Comparison of ENCODE assay signal across 13 cellular contexts in genomic region chr5:149617760-149618306, GRCh38. TPM values are rescaled to one million over a fixed set of nuclear protein-coding genes. Genes with fewer than 3 reads are reported as not detected.
DNase-seq lines count a peak whose midpoint lies in the region; ATAC-seq and TF ChIP-seq lines count a peak whose summit lies in the region.
"Had no signal": no experiment of that assay in that cellular context is flagged by ENCODE, and none has a peak within 500 bp of the region (broad histone marks: within the 10 kb centered on the region; RNA-seq: fewer than 3 reads in every experiment).

No MANE protein-coding gene starts in this region.

- H3K27ac Mint-ChIP-seq in activated B cell treated with CpG ODN at 0.5 μM for 24 hours: peak overlapping the region; percentile 87
- H3K27ac Mint-ChIP-seq in naive B cell: peak overlapping the region in 3 of 6 donors; percentile 27 to 87 (median 73)
- H3K27ac Mint-ChIP-seq in effector memory CD8-positive, alpha-beta T cell: no peak overlapping the region
- H3K27ac Mint-ChIP-seq: CD4-positive, CD25-positive, alpha-beta regulatory T cell; stimulated activated naive CD8-positive, alpha-beta T cell treated with anti-CD3 and anti-CD28 coated beads, Interleukin-15, Interleukin-2, amounts not matched to agents 100 ng/mL and 50 ng/mL, for 24 hours had no signal

- no peak overlapping the region for H3K27ac ChIP-seq in A673 (ENCODE audit: low read depth, low read length, poor library complexity, severe bottlenecking)
- H3K27ac ChIP-seq: WERI-Rb-1 had no signal

- intact Hi-C loops in activated B cell treated with CpG ODN at 0.5 μM for 24 hours (cut with micrococcal nuclease) (loop anchor here (1.0 to 2.0 kb wide), 6 partner anchors 12 to 301 kb away; partner anchors contain the start of gene ARHGEF37), A673 (cut with micrococcal nuclease; ENCODE audit: unreplicated experiment) (loop anchor here (5.0 kb wide), 1 partner anchor 176 kb away; no protein-coding TSS in a partner anchor)

- H3K4me3 ChIP-seq in GM12865 (ENCODE audit: low read depth, low read length) (peak overlapping the region; percentile 31), A673 (ENCODE audit: low read depth, low read length, poor library complexity, severe bottlenecking) (no peak overlapping the region)
- H3K4me3 ChIP-seq: lung had no signal

- no peaks in the 10 kb centered on the region for H3K27me3 ChIP-seq in A673 (replicated peaks; ENCODE audit: insufficient read depth, low read depth, low read length, poor library complexity)

- no peaks in the 10 kb centered on the region for H3K9me3 ChIP-seq in A673 (ENCODE audit: low read depth, low read length, poor library complexity, severe bottlenecking)

- TF ChIP-seq CTCF in GM12865 (IDR thresholded peaks at IDR 0.05; ENCODE audit: insufficient read depth, low read depth, low read length, missing control alignments) (no peak), activated B cell treated with CpG ODN at 0.5 μM for 24 hours (IDR thresholded peaks at IDR 0.05) (no peak), A673 (conservative IDR thresholded peaks at IDR 0.05; ENCODE audit: low read depth, low read length) (no peak)

- ATAC-seq in HG02885 (IDR thresholded peaks at IDR 0.05; ENCODE audit: poor library complexity, unreplicated experiment) (peak; percentile 32), activated B cell treated with CpG ODN at 0.5 μM for 24 hours (ENCODE audit: low read depth) (peak; percentile 76), naive B cell (ENCODE audit: low read depth in 2 of 2) (peak; percentile 35 to 68)
- no peak for ATAC-seq in effector memory CD8-positive, alpha-beta T cell (replicated peaks)

- H3K9me3 Mint-ChIP-seq in activated B cell treated with CpG ODN at 0.5 μM for 24 hours (no peaks in the 10 kb centered on the region), naive B cell (no peaks in the 10 kb centered on the region)
- H3K9me3 Mint-ChIP-seq in effector memory CD8-positive, alpha-beta T cell: no peaks in the 10 kb centered on the region
- H3K9me3 Mint-ChIP-seq: CD4-positive, CD25-positive, alpha-beta regulatory T cell; stimulated activated naive CD8-positive, alpha-beta T cell treated with anti-CD3 and anti-CD28 coated beads, Interleukin-15, Interleukin-2, amounts not matched to agents 100 ng/mL and 50 ng/mL, for 24 hours had no signal

- POLR2A ChIA-PET in activated B cell treated with CpG ODN at 0.5 μM for 24 hours (lab: Charles Lee): interaction anchor here (0.5 to 0.9 kb wide), 3 partner anchors 36 to 342 kb away, joined by 3 to 7 read pairs (median 5); partner anchors contain the start of gene ARHGEF37
- POLR2A ChIA-PET in A673 (lab: Charles Lee; ENCODE audit: low non-redundant PET): no interaction called here

- CTCF ChIA-PET in activated B cell treated with CpG ODN at 0.5 μM for 24 hours (lab: Charles Lee): interaction anchor here (1.2 to 2.3 kb wide), 4 partner anchors 12 to 373 kb away, joined by 3 to 11 read pairs (median 6); no protein-coding TSS in a partner anchor
- CTCF ChIA-PET in A673 (lab: Charles Lee): interaction anchor here (0.5 kb wide), 1 partner anchor 37 kb away, joined by 4 read pairs; no protein-coding TSS in a partner anchor

- BruUV-seq in A673 (replicated peaks; lab: Mats Ljungman, UMichigan): no TSS peak

- H3K36me3 Mint-ChIP-seq in activated B cell treated with CpG ODN at 0.5 μM for 24 hours (ENCODE audit: low read depth) (no peaks in the 10 kb centered on the region), naive B cell (no peaks in the 10 kb centered on the region)
- no peaks in the 10 kb centered on the region for H3K36me3 Mint-ChIP-seq in effector memory CD8-positive, alpha-beta T cell (ENCODE audit: insufficient read depth)
- H3K36me3 Mint-ChIP-seq: CD4-positive, CD25-positive, alpha-beta regulatory T cell had no signal

- DNase-seq in GM12865 (ENCODE audit: low read depth) (peak; percentile 86), activated B cell treated with CpG ODN at 0.5 μM for 24 hours (no peak), naive B cell (no peak), cerebellar nuclear complex (lab: John Stamatoyannopoulos, UW) (no peak), A673 (ENCODE audit: low spot score) (no peak), UCSD-AML1 (lab: John Stamatoyannopoulos, UW; ENCODE audit: unreplicated experiment) (no peak)
- no peak for DNase-seq in effector memory CD8-positive, alpha-beta T cell
- DNase-seq: effector memory CD4-positive, alpha-beta T cell had no signal

- H3K4me3 Mint-ChIP-seq in activated B cell treated with CpG ODN at 0.5 μM for 24 hours (peak overlapping the region; percentile 65), naive B cell (peak overlapping the region in 1 of 8 donors; percentile 47)
- H3K4me3 Mint-ChIP-seq in effector memory CD8-positive, alpha-beta T cell: no peak overlapping the region
- H3K4me3 Mint-ChIP-seq: CD4-positive, CD25-positive, alpha-beta regulatory T cell; stimulated activated naive CD8-positive, alpha-beta T cell treated with anti-CD3 and anti-CD28 coated beads, Interleukin-15, Interleukin-2, amounts not matched to agents 100 ng/mL and 50 ng/mL, for 24 hours had no signal

- H3K27me3 Mint-ChIP-seq in activated B cell treated with CpG ODN at 0.5 μM for 24 hours: no peaks in the 10 kb centered on the region
- H3K27me3 Mint-ChIP-seq in naive B cell: peaks cover 0 to 11% (median 5%) of the 10 kb centered on the region in 3 donors
- peaks cover 6 to 7% of the 10 kb centered on the region in 2 donors for H3K27me3 Mint-ChIP-seq in effector memory CD8-positive, alpha-beta T cell
- H3K27me3 Mint-ChIP-seq: CD4-positive, CD25-positive, alpha-beta regulatory T cell; stimulated activated naive CD8-positive, alpha-beta T cell treated with anti-CD3 and anti-CD28 coated beads, Interleukin-15, Interleukin-2, amounts not matched to agents 100 ng/mL and 50 ng/mL, for 24 hours had no signal

- no peaks in the 10 kb centered on the region for H3K4me1 ChIP-seq in A673 (ENCODE audit: insufficient read depth, low read length, poor library complexity, severe bottlenecking)

- no peaks in the 10 kb centered on the region for H3K36me3 ChIP-seq in A673 (ENCODE audit: insufficient read depth, low read length, poor library complexity, severe bottlenecking)
- H3K36me3 ChIP-seq: WERI-Rb-1 had no signal

- H3K4me1 Mint-ChIP-seq in activated B cell treated with CpG ODN at 0.5 μM for 24 hours: peaks cover 34% of the 10 kb centered on the region
- H3K4me1 Mint-ChIP-seq in naive B cell: peaks cover 0 to 5% (median 5%) of the 10 kb centered on the region in 3 donors
- H3K4me1 Mint-ChIP-seq in effector memory CD8-positive, alpha-beta T cell (ENCODE audit: low read depth in 2 of 2): peaks cover 0 to 1% of the 10 kb centered on the region in 2 donors

RNA-seq across cellular contexts. Expression of gene ARHGEF37, which starts 36.5 kb away (rescaled TPM):
- total RNA-seq in activated B cell treated with CpG ODN at 0.5 μM for 24 hours (0.88 and 1.1 TPM in 2 replicates), A673 (2021) (0.64 and 1.7 TPM in 2 replicates)
- under 1 TPM in 1 of 6 donors, not detected in 5; 0.95 TPM for polyA plus RNA-seq in naive B cell (ENCODE audit: low read depth in 6 of 6)
